26 cellular contexts compared by ENCODE assay signal in the genomic region with DNA sequence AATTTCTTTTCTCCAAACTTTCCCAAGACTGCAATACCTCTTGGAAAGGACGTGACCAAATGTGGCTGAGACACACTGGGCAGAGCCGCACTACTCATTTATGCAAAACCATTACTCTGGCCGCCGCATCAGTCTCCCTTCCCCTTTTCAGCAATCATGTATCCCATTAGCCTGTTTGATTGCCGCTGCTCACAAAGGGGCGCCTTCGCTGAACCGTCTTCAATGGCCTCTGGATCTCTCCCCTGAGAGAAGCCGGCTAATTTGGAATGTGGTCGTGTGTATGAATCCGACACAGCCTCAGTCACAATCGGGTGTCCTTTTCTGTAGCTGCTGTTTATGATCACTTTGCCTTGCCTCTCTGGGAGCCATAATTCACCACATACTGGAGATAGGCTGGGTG.
DNase-seq lines count a peak whose midpoint lies in the region; ATAC-seq and TF ChIP-seq lines count a peak whose summit lies in the region.
"Had no signal": no experiment of that assay in that cellular context is flagged by ENCODE, and none has a peak within 500 bp of the region (broad histone marks: within the 10 kb centered on the region; RNA-seq: fewer than 3 reads in every experiment).

No MANE protein-coding gene starts in this region.

- no peaks in the 10 kb centered on the region for H3K36me3 ChIP-seq in testis (ENCODE audit: low read depth, missing control alignments)
- H3K36me3 ChIP-seq: BE2C, HAP-1, SJSA1 had no signal

- WGBS in testis, 2 donors, result 89 to 91% methylated on average over 12 of the region's 12 CpGs

- no peak overlapping the region for H3K27ac Mint-ChIP-seq in activated T-cell treated with anti-CD3 and anti-CD28 coated beads, Interleukin-2, amount 50 U/mL, for 72 hours
- H3K27ac Mint-ChIP-seq: T-cell had no signal

- ATAC-seq in activated T-cell treated with anti-CD3 and anti-CD28 coated beads, Interleukin-2, amount 50 U/mL, for 72 hours (replicated peaks in 1 of 2), result no peak
- ATAC-seq in HG02852 (IDR thresholded peaks at IDR 0.05; ENCODE audit: unreplicated experiment), result no peak
- ATAC-seq: naive thymus-derived CD4-positive, alpha-beta T cell; T-cell had no signal

- H3K36me3 Mint-ChIP-seq in activated T-cell treated with anti-CD3 and anti-CD28 coated beads, Interleukin-2, amount 50 U/mL, for 72 hours (ENCODE audit: insufficient read depth in 2 of 2), result no peaks in the 10 kb centered on the region

- no peaks in the 10 kb centered on the region for H3K9me3 ChIP-seq in testis
- H3K9me3 ChIP-seq: BE2C, HAP-1, SJSA1 had no signal

- no peak overlapping the region for H3K4me3 Mint-ChIP-seq in activated T-cell treated with anti-CD3 and anti-CD28 coated beads, Interleukin-2, amount 50 U/mL, for 72 hours
- H3K4me3 Mint-ChIP-seq: central memory CD8-positive, alpha-beta T cell; naive thymus-derived CD4-positive, alpha-beta T cell; T-cell had no signal

- no peak for TF ChIP-seq CTCF in testis (IDR thresholded peaks at IDR 0.05)

- H3K9me3 Mint-ChIP-seq in activated T-cell treated with anti-CD3 and anti-CD28 coated beads, Interleukin-2, amount 50 U/mL, for 72 hours, result no peaks in the 10 kb centered on the region
- H3K9me3 Mint-ChIP-seq: central memory CD8-positive, alpha-beta T cell; T-cell had no signal

- H3K4me1 ChIP-seq in testis, result no peaks in the 10 kb centered on the region
- H3K4me1 ChIP-seq: BE2C, SJSA1 had no signal

- no peak overlapping the region for H3K4me3 ChIP-seq in testis
- H3K4me3 ChIP-seq: HAP-1, SJSA1, skin epidermis had no signal

- H3K4me1 Mint-ChIP-seq in activated T-cell treated with anti-CD3 and anti-CD28 coated beads, Interleukin-2, amount 50 U/mL, for 72 hours (ENCODE audit: low read depth), result no peaks in the 10 kb centered on the region
- H3K4me1 Mint-ChIP-seq: central memory CD8-positive, alpha-beta T cell had no signal

- intact Hi-C loops in head of caudate nucleus (cut with DNase I), result no loop called here
- intact Hi-C loops in testis (cut with DNase I; ENCODE audit: low total_unique reads), result no loop called here

- no peaks in the 10 kb centered on the region for H3K27me3 ChIP-seq in testis
- H3K27me3 ChIP-seq: BE2C, SJSA1 had no signal

- TF ChIP-seq POLR2A in testis (IDR thresholded peaks at IDR 0.05), result no peak

- H3K27me3 Mint-ChIP-seq in activated T-cell treated with anti-CD3 and anti-CD28 coated beads, Interleukin-2, amount 50 U/mL, for 72 hours (ENCODE audit: low read depth), result no peaks in the 10 kb centered on the region
- H3K27me3 Mint-ChIP-seq: central memory CD8-positive, alpha-beta T cell; naive thymus-derived CD4-positive, alpha-beta T cell; T-cell had no signal

- peak; percentile 3 for DNase-seq in activated T-cell treated with anti-CD3 and anti-CD28 coated beads, Interleukin-2, amount 50 U/mL, for 1 hour
- DNase-seq in activated T-cell treated with anti-CD3 and anti-CD28 coated beads, Interleukin-2, amount 50 U/mL, for 72 hours, result no peak
- DNase-seq in NCI-H2227 treated with DMSO at 0.1 percent for 48 hours (lab: John Stamatoyannopoulos, UW) (peak; percentile 21), head of caudate nucleus (peak in 22 of 42 donors; percentile 2 to 46 (median 12)), testis (peak; percentile 13), DMS153 treated with DMSO at 0.1 percent for 48 hours (lab: John Stamatoyannopoulos, UW; ENCODE audit: unreplicated experiment) (no peak), NCI-H146 (lab: John Stamatoyannopoulos, UW) (no peak)
- DNase-seq: ACHN; activated CD4-positive, alpha-beta T cell treated with anti-CD3 and anti-CD28 coated beads, Interleukin-2, amount 50 U/mL, for 4 hours; activated gamma-delta T cell treated with Interleukin-2 at 50 U/mL for 16 hours; BE2C; DMS53; midbrain; MM.1S; NCI-H1694; occipital lobe; stimulated activated CD4-positive, alpha-beta T cell treated with anti-CD3 and anti-CD28 coated beads, Interleukin-1b, Interleukin-23, amount 100 ng/mL, for 48 hours; trophoblast cell had no signal

- H3K27ac ChIP-seq in testis, result no peak overlapping the region
- H3K27ac ChIP-seq: KMS-11, SJSA1, skin epidermis had no signal

Comparison
In these comparisons a context has a peak if more than half of its experiments do, and no peak if none do; other contexts are left out.
1. DNase-seq: peak in activated T-cell treated with anti-CD3 and anti-CD28 coated beads, Interleukin-2, amount 50 U/mL, for 1 hour (single experiment), NCI-H2227 treated with DMSO at 0.1 percent for 48 hours (single experiment), head of caudate nucleus (22 of 42) and testis (single experiment); none in activated T-cell treated with anti-CD3 and anti-CD28 coated beads, Interleukin-2, amount 50 U/mL, for 72 hours (0 of 2), DMS153 treated with DMSO at 0.1 percent for 48 hours (single experiment) and NCI-H146 (single experiment).